27 cellular contexts compared by ENCODE assay signal in the genomic region with DNA sequence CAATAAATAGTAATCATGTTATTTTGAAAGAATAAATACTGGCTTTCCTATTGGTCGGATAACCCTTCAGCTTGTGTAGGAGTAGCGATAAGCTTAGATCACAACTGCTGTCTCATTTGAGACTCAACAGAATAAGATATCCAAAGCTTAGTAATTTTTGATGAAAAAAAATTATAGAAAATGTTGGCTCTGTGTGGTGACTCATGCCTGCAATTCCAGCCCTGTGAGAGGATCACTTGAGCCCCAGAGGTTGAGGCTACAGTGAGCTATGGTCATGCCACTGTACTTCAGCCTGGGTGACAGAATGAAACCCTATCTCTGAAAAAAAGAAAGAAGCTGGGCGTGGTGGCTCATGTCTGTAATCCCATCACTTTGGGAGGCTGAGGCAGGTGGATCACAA. TPM values are rescaled to one million over a fixed set of nuclear protein-coding genes. Genes with fewer than 3 reads are reported as not detected.
DNase-seq lines count a peak whose midpoint lies in the region; ATAC-seq and TF ChIP-seq lines count a peak whose summit lies in the region.
"Had no signal": no experiment of that assay in that cellular context is flagged by ENCODE, and none has a peak within 500 bp of the region (broad histone marks: within the 10 kb centered on the region; RNA-seq: fewer than 3 reads in every experiment).

No MANE protein-coding gene starts in this region.

- no peaks in the 10 kb centered on the region for H4K20me1 ChIP-seq in mammary epithelial cell (ENCODE audit: insufficient read depth, low read length)

- H3K4me3 Mint-ChIP-seq in stimulated activated naive B cell treated with anti-CD40 and anti-IgM and Interleukin-4, amounts not matched to agents 10 μg/mL and 1 μg/mL and 100 μg/mL, for 72 hours, result no peak overlapping the region
- H3K4me3 Mint-ChIP-seq: activated CD8-positive, alpha-beta T cell treated with anti-CD3 and anti-CD28 coated beads for 36 hours; activated naive CD8-positive, alpha-beta T cell treated with anti-CD3 and anti-CD28 coated beads, Interleukin-2, amount 10 ng/mL, durations not matched to agents 7 days and 5 days; CD8-positive, alpha-beta memory T cell; effector memory CD8-positive, alpha-beta T cell; H9; stimulated activated effector memory CD8-positive, alpha-beta T cell treated with anti-CD3 and anti-CD28 coated beads, Interleukin-12 subunit alpha, Interleukin-12 subunit beta, amount 100 ng/mL, for 72 hours had no signal

- no peak for TF ChIP-seq POLR2A in breast epithelium (IDR thresholded peaks at IDR 0.05)

- H3K36me3 ChIP-seq in mammary epithelial cell (ENCODE audit: insufficient read depth, low read length) (no peaks in the 10 kb centered on the region), breast epithelium (no peaks in the 10 kb centered on the region)
- H3K36me3 ChIP-seq: colonic mucosa, esophagus squamous epithelium, heart left ventricle had no signal

- TF ChIP-seq CTCF in mammary epithelial cell (conservative IDR thresholded peaks at IDR 0.05 in 1 of 2, IDR thresholded peaks at IDR 0.05 in 1 of 2; ENCODE audit: extremely low read depth in 1 of 2, insufficient read depth in 1 of 2, low read depth in 1 of 2, low read length in 2 of 2), result no peak
- TF ChIP-seq CTCF in breast epithelium (IDR thresholded peaks at IDR 0.05), result no peak
- TF ChIP-seq CTCF in fibroblast of the aortic adventitia (IDR thresholded peaks at IDR 0.05; ENCODE audit: insufficient read depth, low read length), result no peak

- peaks cover 23% of the 10 kb centered on the region for H3K79me2 ChIP-seq in mammary epithelial cell (ENCODE audit: insufficient read depth, low read length)

- H3K27ac ChIP-seq in mammary epithelial cell (ENCODE audit: insufficient read depth, low read depth, low read length) (no peak overlapping the region), breast epithelium (no peak overlapping the region)
- H3K27ac ChIP-seq: body of pancreas, colonic mucosa, esophagus squamous epithelium, heart left ventricle had no signal

- H2AFZ ChIP-seq in mammary epithelial cell (ENCODE audit: low read depth, low read length), result no peak overlapping the region

- H3K36me3 Mint-ChIP-seq in stimulated activated naive B cell treated with anti-CD40 and anti-IgM and Interleukin-4, amounts not matched to agents 10 μg/mL and 1 μg/mL and 100 μg/mL, for 72 hours, result peaks cover 10 to 24% of the 10 kb centered on the region in 2 donors
- H3K36me3 Mint-ChIP-seq: stimulated activated effector memory CD8-positive, alpha-beta T cell treated with anti-CD3 and anti-CD28 coated beads, Interleukin-12 subunit alpha, Interleukin-12 subunit beta, amount 100 ng/mL, for 72 hours had no signal

- H3K27ac Mint-ChIP-seq in stimulated activated naive B cell treated with anti-CD40 and anti-IgM and Interleukin-4, amounts not matched to agents 10 μg/mL and 1 μg/mL and 100 μg/mL, for 72 hours, result peak overlapping the region; percentile 20
- H3K27ac Mint-ChIP-seq: activated CD8-positive, alpha-beta T cell treated with anti-CD3 and anti-CD28 coated beads for 36 hours; activated naive CD8-positive, alpha-beta T cell treated with anti-CD3 and anti-CD28 coated beads, Interleukin-2, amount 10 ng/mL, durations not matched to agents 7 days and 5 days; H9; stimulated activated effector memory CD8-positive, alpha-beta T cell treated with anti-CD3 and anti-CD28 coated beads, Interleukin-12 subunit alpha, Interleukin-12 subunit beta, amount 100 ng/mL, for 72 hours had no signal

- BruUV-seq in mammary epithelial cell (replicated peaks; lab: Mats Ljungman, UMichigan), result no TSS peak

- in situ Hi-C loops in mammary epithelial cell (cut with MboI; ENCODE audit: low sequenced_read_pairs in 2 of 2), result no loop called here

- H3K9me3 Mint-ChIP-seq in stimulated activated naive B cell treated with anti-CD40 and anti-IgM and Interleukin-4, amounts not matched to agents 10 μg/mL and 1 μg/mL and 100 μg/mL, for 72 hours, result peaks cover 3 to 5% of the 10 kb centered on the region in 2 donors
- H3K9me3 Mint-ChIP-seq: effector memory CD8-positive, alpha-beta T cell had no signal

- ATAC-seq in stimulated activated naive B cell treated with anti-CD40 and anti-IgM and Interleukin-4, amounts not matched to agents 10 μg/mL and 1 μg/mL and 100 μg/mL, for 72 hours (replicated peaks), result no peak
- no peak for ATAC-seq in Right ventricle myocardium superior (ENCODE audit: poor library complexity)
- ATAC-seq: activated CD8-positive, alpha-beta T cell treated with anti-CD3 and anti-CD28 coated beads for 36 hours; body of pancreas; effector memory CD8-positive, alpha-beta T cell; heart left ventricle; naive thymus-derived CD4-positive, alpha-beta T cell; stimulated activated effector memory CD8-positive, alpha-beta T cell treated with anti-CD3 and anti-CD28 coated beads, Interleukin-12 subunit alpha, Interleukin-12 subunit beta, amount 100 ng/mL, for 72 hours had no signal

- H3K4me1 ChIP-seq in mammary epithelial cell (ENCODE audit: insufficient read depth, low read length) (peaks cover 12% of the 10 kb centered on the region), breast epithelium (peaks cover 0 to 1% of the 10 kb centered on the region in 2 donors)
- H3K4me1 ChIP-seq: colonic mucosa had no signal

- peak; percentile 21 for DNase-seq in mammary epithelial cell
- DNase-seq in breast epithelium (ENCODE audit: low spot score in 2 of 2), result no peak
- DNase-seq in amniotic epithelial cell (ENCODE audit: low read depth), result peak; percentile 73
- DNase-seq in fibroblast of the aortic adventitia (ENCODE audit: low read depth), result peak; percentile 28
- no peak for DNase-seq in stimulated activated naive B cell treated with anti-CD40 and anti-IgM and Interleukin-4, amounts not matched to agents 10 μg/mL and 1 μg/mL and 100 μg/mL, for 72 hours
- DNase-seq in Right ventricle myocardium superior, result no peak
- no peak for DNase-seq in islet precursor cell
- no peak for DNase-seq in cerebellar cortex (ENCODE audit: low spot score)
- DNase-seq: activated CD4-positive, alpha-beta T cell treated with anti-CD3 and anti-CD28 coated beads for 1 hour; activated CD8-positive, alpha-beta T cell treated with anti-CD3 and anti-CD28 coated beads for 36 hours; activated effector memory CD4-positive, alpha-beta T cell treated with anti-CD3 and anti-CD28 coated beads, Interleukin-2, amount 50 U/mL, for 16 hours; activated naive CD8-positive, alpha-beta T cell treated with anti-CD3 and anti-CD28 coated beads, Interleukin-2, amount 10 ng/mL, durations not matched to agents 7 days and 5 days; body of pancreas; CD8-positive, alpha-beta memory T cell; colonic mucosa; effector memory CD8-positive, alpha-beta T cell; esophagus squamous epithelium; H9; heart left ventricle; naive thymus-derived CD4-positive, alpha-beta T cell; NCI-H1417; NCI-H2081 treated with DMSO at 0.1 percent for 48 hours; NCI-H446 treated with DMSO at 0.1 percent for 48 hours; occipital lobe; retina; SHP77 treated with DMSO at 0.1 percent for 48 hours had no signal

- no peaks in the 10 kb centered on the region for H3K27me3 ChIP-seq in mammary epithelial cell (ENCODE audit: insufficient read depth, low read length)
- H3K27me3 ChIP-seq in breast epithelium, result no peaks in the 10 kb centered on the region
- H3K27me3 ChIP-seq: body of pancreas, colonic mucosa, esophagus squamous epithelium, heart left ventricle had no signal

- H3K4me3 ChIP-seq in mammary epithelial cell (replicated peaks in 1 of 3; ENCODE audit: insufficient read depth in 1 of 3, low read depth in 2 of 3, low read length in 3 of 3), result no peak overlapping the region
- H3K4me3 ChIP-seq in breast epithelium, result no peak overlapping the region
- no peak overlapping the region for H3K4me3 ChIP-seq in fibroblast of the aortic adventitia (ENCODE audit: low read depth, low read length)
- H3K4me3 ChIP-seq: body of pancreas, colonic mucosa, esophagus squamous epithelium, heart left ventricle had no signal

- H3K4me2 ChIP-seq in mammary epithelial cell (ENCODE audit: insufficient read depth, low read depth, low read length), result no peak overlapping the region

- CTCF ChIA-PET in mammary epithelial cell (lab: Charles Lee; ENCODE audit: low non-redundant PET), result no interaction called here

- no peak overlapping the region for H3K9ac ChIP-seq in mammary epithelial cell (ENCODE audit: insufficient read depth, low read length)

- intact Hi-C loops in mammary epithelial cell (cut with micrococcal nuclease), result no loop called here
- intact Hi-C loops in breast epithelium (cut with DNase I; ENCODE audit: low total_unique reads), result no loop called here
- intact Hi-C loops in Right ventricle myocardium superior (cut with DNase I), result no loop called here

- H3K27me3 Mint-ChIP-seq in stimulated activated naive B cell treated with anti-CD40 and anti-IgM and Interleukin-4, amounts not matched to agents 10 μg/mL and 1 μg/mL and 100 μg/mL, for 72 hours, result no peaks in the 10 kb centered on the region
- H3K27me3 Mint-ChIP-seq: activated CD8-positive, alpha-beta T cell treated with anti-CD3 and anti-CD28 coated beads for 36 hours; activated naive CD8-positive, alpha-beta T cell treated with anti-CD3 and anti-CD28 coated beads, Interleukin-2, amount 10 ng/mL, durations not matched to agents 7 days and 5 days; CD8-positive, alpha-beta memory T cell; effector memory CD8-positive, alpha-beta T cell; naive thymus-derived CD4-positive, alpha-beta T cell had no signal

- H3K9me3 ChIP-seq in mammary epithelial cell (replicated peaks; ENCODE audit: insufficient read depth, low read length) (peaks cover 3% of the 10 kb centered on the region), breast epithelium (no peaks in the 10 kb centered on the region)
- H3K9me3 ChIP-seq: body of pancreas, colonic mucosa, esophagus squamous epithelium had no signal

- dilution Hi-C loops in mammary epithelial cell (cut with HindIII; ENCODE audit: low sequenced_read_pairs), result no loop called here

- 100% methylated on average over 3 of the region's 3 CpGs for WGBS in mammary epithelial cell (ENCODE audit: low coverage, missing lambda C conversion rate)

- peaks cover 10 to 11% of the 10 kb centered on the region in 2 donors for H3K4me1 Mint-ChIP-seq in stimulated activated naive B cell treated with anti-CD40 and anti-IgM and Interleukin-4, amounts not matched to agents 10 μg/mL and 1 μg/mL and 100 μg/mL, for 72 hours
- H3K4me1 Mint-ChIP-seq: H9 had no signal

RNA-seq across cellular contexts. Expression of a gene that starts 55.6 kb away (rescaled TPM):
- 100 to 1,000 TPM in 1 of 2 donors, 10 to 100 TPM in 1; 72.7 to 113 TPM for total RNA-seq in mammary epithelial cell
- polyA plus RNA-seq in mammary epithelial cell, result 110 TPM
- 223 TPM for polyA minus RNA-seq in mammary epithelial cell
- 10 to 100 TPM; 35.7 to 52.0 (median 52.0) TPM for total RNA-seq in breast epithelium
- 71.1 and 158 TPM in 2 replicates for total RNA-seq in fibroblast of the aortic adventitia (ENCODE audit: low replicate concordance)
- 29.5 TPM for total RNA-seq in Right ventricle myocardium superior

Comparison
In these comparisons a context has a peak if more than half of its experiments do, and no peak if none do; other contexts are left out.
1. DNase-seq: peak in mammary epithelial cell (single experiment), amniotic epithelial cell (single experiment) and fibroblast of the aortic adventitia (single experiment); none in breast epithelium (0 of 2), stimulated activated naive B cell treated with anti-CD40 and anti-IgM and Interleukin-4, amounts not matched to agents 10 μg/mL and 1 μg/mL and 100 μg/mL, for 72 hours (single experiment), Right ventricle myocardium superior (single experiment), islet precursor cell (single experiment) and cerebellar cortex (single experiment).